In genomic region chrX:100410901-100411801, GRCh38 we compare ENCODE assay signal across 9 cellular contexts. TPM values are rescaled to one million over a fixed set of nuclear protein-coding genes. Genes with fewer than 3 reads are reported as not detected.
A peak's percentile ranks its signal among the peaks of the same experiment; 100 is the strongest.
DNase-seq lines count a peak whose midpoint lies in the region; ATAC-seq and TF ChIP-seq lines count a peak whose summit lies in the region.
"Had no signal": no experiment of that assay in that cellular context is flagged by ENCODE, and none has a peak within 500 bp of the region (broad histone marks: within the 10 kb centered on the region; RNA-seq: fewer than 3 reads in every experiment).

No MANE protein-coding gene starts in this region.

- intact Hi-C loops in esophagus muscularis mucosa (cut with DNase I) = no loop called here
- intact Hi-C loops in left colon (cut with DNase I, micrococcal nuclease) = no loop called here

- H3K4me3 Mint-ChIP-seq in IgD-negative memory B cell = peak overlapping the region in 3 of 4 donors; percentile 16 to 73 (median 32)

- H3K36me3 ChIP-seq in esophagus muscularis mucosa (no peaks in the 10 kb centered on the region), neuron (ENCODE audit: insufficient read depth, low read length) (peaks cover 9% of the 10 kb centered on the region)

- peaks cover 6 to 9% (median 8%) of the 10 kb centered on the region in 3 donors for H3K4me1 Mint-ChIP-seq in IgD-negative memory B cell

- H3K9me3 ChIP-seq in esophagus muscularis mucosa (no peaks in the 10 kb centered on the region), neuron (ENCODE audit: low read length) (peaks cover 16% of the 10 kb centered on the region)

- H2AFZ ChIP-seq in neuron (ENCODE audit: low read depth, low read length) = peak overlapping the region; percentile 51

- H3K36me3 Mint-ChIP-seq in IgD-negative memory B cell = peaks cover 2% of the 10 kb centered on the region

- no peak overlapping the region for H3K27ac ChIP-seq in esophagus muscularis mucosa (replicated peaks in 1 of 4)

- H3K27ac Mint-ChIP-seq in IgD-negative memory B cell = no peak overlapping the region

- no peak for ATAC-seq in GM21619 (IDR thresholded peaks at IDR 0.05; ENCODE audit: unreplicated experiment)
- ATAC-seq in GM18873 (IDR thresholded peaks at IDR 0.05; ENCODE audit: low FRiP score, unreplicated experiment) = no peak
- no peak for ATAC-seq in left colon

- no peak for TF ChIP-seq EP300 in esophagus muscularis mucosa (IDR thresholded peaks at IDR 0.05)

- H3K4me1 ChIP-seq in esophagus muscularis mucosa = peaks cover 0 to 36% (median 33%) of the 10 kb centered on the region in 4 donors
- no peaks in the 10 kb centered on the region for H3K4me1 ChIP-seq in neuron (ENCODE audit: insufficient read depth, low read length)

- no peak for TF ChIP-seq CTCF in esophagus muscularis mucosa (IDR thresholded peaks at IDR 0.05)

- TF ChIP-seq POLR2A in esophagus muscularis mucosa (IDR thresholded peaks at IDR 0.05; ENCODE audit: low read depth) = no peak

- DNase-seq in DMS 273 (lab: John Stamatoyannopoulos, UW; ENCODE audit: unreplicated experiment) (peak; percentile 53), esophagus muscularis mucosa (ENCODE audit: extremely low spot score) (no peak), left colon (no peak)
- DNase-seq in stimulated activated naive CD4-positive, alpha-beta T cell treated with Interleukin-2 at 50 U/mL for 16 hours (lab: John Stamatoyannopoulos, UW) = no peak
- DNase-seq: HCEC 1CT had no signal

- H3K27me3 ChIP-seq in esophagus muscularis mucosa (peaks cover 0 to 56% (median 23%) of the 10 kb centered on the region in 4 donors), neuron (ENCODE audit: insufficient read depth, low read length) (no peaks in the 10 kb centered on the region)

- peak overlapping the region; percentile 45 to 60 (median 49) for H3K4me3 ChIP-seq in esophagus muscularis mucosa
- peak overlapping the region; percentile 51 for H3K4me3 ChIP-seq in neuron (ENCODE audit: low read length)

- 38% methylated on average over 41 of the region's 53 CpGs for WGBS in esophagus muscularis mucosa

- peaks cover 39% of the 10 kb centered on the region for H3K27me3 Mint-ChIP-seq in IgD-negative memory B cell

- peaks cover 0 to 2% (median 0%) of the 10 kb centered on the region in 3 donors for H3K9me3 Mint-ChIP-seq in IgD-negative memory B cell

RNA-seq across cellular contexts. Expression of gene PCDH19, which starts 1.1 kb away (rescaled TPM):
- polyA plus RNA-seq in IgD-negative memory B cell = not detected
- total RNA-seq in esophagus muscularis mucosa (1 to 10 TPM; 1.2 to 3.8 (median 2.2) TPM), left colon (1 to 10 TPM in 1 of 2 donors, under 1 TPM in 1; 0.43 to 1.1 TPM)
